10 cellular contexts compared by ENCODE assay signal in the genomic region with DNA sequence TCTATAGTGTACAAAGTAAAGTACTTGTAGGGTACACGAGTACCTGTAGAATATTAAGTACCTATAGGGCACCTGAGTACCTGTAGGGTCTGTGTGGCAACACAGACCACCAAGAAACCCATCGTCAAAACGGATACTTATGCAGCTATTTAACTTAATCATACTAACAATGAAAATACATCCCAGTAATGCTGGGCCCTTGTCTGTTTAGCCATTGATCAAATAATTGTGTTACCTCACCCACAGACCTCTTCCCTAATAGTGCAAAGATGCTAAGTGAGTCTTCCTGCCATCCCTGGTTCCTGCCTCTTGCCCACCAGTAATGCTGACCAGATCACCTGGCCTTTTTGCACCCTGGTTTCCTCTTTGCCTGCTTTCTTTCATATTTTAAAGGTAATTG. TPM values are rescaled to one million over a fixed set of nuclear protein-coding genes. Genes with fewer than 3 reads are reported as not detected.
"Had no signal": no experiment of that assay in that cellular context is flagged by ENCODE, and none has a peak within 500 bp of the region (broad histone marks: within the 10 kb centered on the region; RNA-seq: fewer than 3 reads in every experiment).

No MANE protein-coding gene starts in this region.

- H3K4me2 ChIP-seq: KMS-11 had no signal

- H3K27ac Mint-ChIP-seq: IgD-negative memory B cell had no signal

- FAIRE-seq: HepG2, K562 had no signal

- ATAC-seq: HepG2, K562 had no signal

- H3K4me3 Mint-ChIP-seq: IgD-negative memory B cell had no signal

- H3K27ac ChIP-seq: HL-60, KMS-11 had no signal

- H3K9me3 Mint-ChIP-seq: IgD-negative memory B cell had no signal

- H3K4me3 ChIP-seq: K562 had no signal

- DNase-seq: IMR-90, KBM-7, KG1 had no signal

- H3K27me3 Mint-ChIP-seq: IgD-negative memory B cell had no signal

RNA-seq across cellular contexts. Expression of gene COL10A1, which starts 7.5 kb away (rescaled TPM):
- total RNA-seq: HepG2, HT-29, HT1080, IMR-90, K562 had no signal
